24 cellular contexts compared by ENCODE assay signal in genomic region chr10:12819656-12820055, GRCh38.
"Had no signal": no experiment of that assay in that cellular context is flagged by ENCODE, and none has a peak within 500 bp of the region (broad histone marks: within the 10 kb centered on the region; RNA-seq: fewer than 3 reads in every experiment).

No MANE protein-coding gene starts in this region.

- H3K9me3 ChIP-seq: neutrophil, pancreas, suprapubic skin had no signal

- H3K4me1 Mint-ChIP-seq: T-cell had no signal

- H3K4me3 Mint-ChIP-seq: activated CD8-positive, alpha-beta T cell treated with anti-CD3 and anti-CD28 coated beads, Interleukin-2, amount 10 ng/mL, durations not matched to agents 7 days and 5 days; activated T-helper 1 cell treated with anti-CD3 and anti-CD28 coated beads, Interleukin-12 subunit alpha, Interleukin-12 subunit beta, Interleukin-2, Interleukin-4 antibody, amounts not matched to agents 30 ng/mL and 10 ng/mL and 1 ng/mL, durations not matched to agents 14 hours and 24 hours and 36 hours; stimulated activated effector memory CD8-positive, alpha-beta T cell treated with anti-CD3 and anti-CD28 coated beads, Interleukin-12 subunit alpha, Interleukin-12 subunit beta, amount 100 ng/mL, for 72 hours; T-cell; T-helper 2 cell treated with Interferon-gamma antibody and Interleukin-4, amounts not matched to agents 5 μg/mL and 100 μg/mL, for 36 hours had no signal

- H3K9me3 Mint-ChIP-seq: activated naive CD4-positive, alpha-beta T cell treated with anti-CD3 and anti-CD28 coated beads, Interleukin-2, amount 50 U/mL, for 72 hours; activated T-helper 1 cell treated with anti-CD3 and anti-CD28 coated beads, Interleukin-12 subunit alpha, Interleukin-12 subunit beta, Interleukin-2, Interleukin-4 antibody, amounts not matched to agents 30 ng/mL and 10 ng/mL and 1 ng/mL, durations not matched to agents 14 hours and 24 hours and 36 hours; stimulated activated effector memory CD8-positive, alpha-beta T cell treated with anti-CD3 and anti-CD28 coated beads, Interleukin-12 subunit alpha, Interleukin-12 subunit beta, amount 100 ng/mL, for 72 hours; T-cell; T-helper 2 cell treated with Interferon-gamma antibody and Interleukin-4, amounts not matched to agents 5 μg/mL and 100 μg/mL, for 36 hours had no signal

- H3K27me3 Mint-ChIP-seq: T-cell had no signal

- H3K36me3 ChIP-seq: WERI-Rb-1 had no signal

- DNase-seq: activated CD4-positive, alpha-beta T cell treated with anti-CD3 and anti-CD28 coated beads for 1 hour; activated CD4-positive, alpha-beta T cell treated with anti-CD3 and anti-CD28 coated beads, Interleukin-2, amount 50 U/mL, for 1 hour; activated CD8-positive, alpha-beta T cell treated with anti-CD3 and anti-CD28 coated beads, Interleukin-2, amount 10 ng/mL, durations not matched to agents 7 days and 5 days; activated gamma-delta T cell; cerebellar nuclear complex; cortex of kidney; heart right ventricle; islet precursor cell; left cardiac atrium; mesenchymal stem cell; right cardiac atrium; stimulated activated CD4-positive, alpha-beta T cell treated with anti-CD3 and anti-CD28 coated beads, Interleukin-2, amount 100 ng/mL, for 24 hours; stomach; T-cell; WERI-Rb-1 had no signal

- H3K27ac ChIP-seq: epithelial cell of prostate, heart right ventricle, neutrophil, pancreas, stomach, suprapubic skin, tibial nerve, WERI-Rb-1 had no signal

- H3K4me3 ChIP-seq: heart right ventricle, pancreas, stomach, suprapubic skin, tibial nerve had no signal

- ATAC-seq: activated CD8-positive, alpha-beta T cell treated with anti-CD3 and anti-CD28 coated beads, Interleukin-2, amount 10 ng/mL, durations not matched to agents 7 days and 5 days; activated naive CD4-positive, alpha-beta T cell treated with anti-CD3 and anti-CD28 coated beads, Interleukin-2, amount 50 U/mL, for 72 hours; heart right ventricle; left cardiac atrium; pancreas; right cardiac atrium; stimulated activated effector memory CD8-positive, alpha-beta T cell treated with anti-CD3 and anti-CD28 coated beads, Interleukin-12 subunit alpha, Interleukin-12 subunit beta, amount 100 ng/mL, for 72 hours; T-cell had no signal

- H3K27ac Mint-ChIP-seq: activated CD8-positive, alpha-beta T cell treated with anti-CD3 and anti-CD28 coated beads, Interleukin-2, amount 10 ng/mL, durations not matched to agents 7 days and 5 days; activated T-helper 1 cell treated with anti-CD3 and anti-CD28 coated beads, Interleukin-12 subunit alpha, Interleukin-12 subunit beta, Interleukin-2, Interleukin-4 antibody, amounts not matched to agents 30 ng/mL and 10 ng/mL and 1 ng/mL, durations not matched to agents 14 hours and 24 hours and 36 hours; T-cell; T-helper 2 cell treated with Interferon-gamma antibody and Interleukin-4, amounts not matched to agents 5 μg/mL and 100 μg/mL, for 36 hours had no signal

- H3K27me3 ChIP-seq: heart right ventricle, neutrophil, pancreas, stomach, suprapubic skin, tibial nerve had no signal

- H3K4me1 ChIP-seq: pancreas, suprapubic skin had no signal
